In the genomic region with DNA sequence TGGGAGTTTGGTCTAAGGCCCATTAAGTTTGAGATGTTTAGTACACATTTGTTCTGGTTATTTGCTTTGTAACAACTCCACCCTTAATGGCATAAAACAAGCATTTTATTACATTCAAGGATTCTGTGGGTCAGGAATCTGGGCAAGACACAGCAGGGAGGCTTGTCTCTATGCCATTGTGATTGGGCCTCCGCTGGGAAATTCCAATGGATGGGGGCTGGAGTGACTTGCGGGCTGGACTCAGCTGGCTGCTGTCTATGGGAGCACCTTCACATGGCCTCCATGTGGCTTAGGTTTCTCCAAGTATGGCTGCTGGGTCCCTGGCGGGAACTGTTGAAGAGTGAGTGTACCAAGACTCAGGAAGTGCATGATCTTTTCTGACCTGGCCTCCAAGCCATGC, we compare ENCODE assay signal across 1 cellular context.
TF ChIP-seq lines count a peak whose summit lies in the region.

No MANE protein-coding gene starts in this region.

TF ChIP-seq in HEK293, 187 proteins besides CTCF, POLR2A, EP300 and RAD21 (continued from another document):
- TF ChIP-seq BCL11A (tag by site-specific recombination; IDR thresholded peaks at IDR 0.05; ENCODE audit: low read depth) (no peak), GLIS1 (tag by site-specific recombination; IDR thresholded peaks at IDR 0.05) (peak; percentile 50; the same call in 1 of the 2 replicates)
- TF ChIP-seq, protein P1, sequence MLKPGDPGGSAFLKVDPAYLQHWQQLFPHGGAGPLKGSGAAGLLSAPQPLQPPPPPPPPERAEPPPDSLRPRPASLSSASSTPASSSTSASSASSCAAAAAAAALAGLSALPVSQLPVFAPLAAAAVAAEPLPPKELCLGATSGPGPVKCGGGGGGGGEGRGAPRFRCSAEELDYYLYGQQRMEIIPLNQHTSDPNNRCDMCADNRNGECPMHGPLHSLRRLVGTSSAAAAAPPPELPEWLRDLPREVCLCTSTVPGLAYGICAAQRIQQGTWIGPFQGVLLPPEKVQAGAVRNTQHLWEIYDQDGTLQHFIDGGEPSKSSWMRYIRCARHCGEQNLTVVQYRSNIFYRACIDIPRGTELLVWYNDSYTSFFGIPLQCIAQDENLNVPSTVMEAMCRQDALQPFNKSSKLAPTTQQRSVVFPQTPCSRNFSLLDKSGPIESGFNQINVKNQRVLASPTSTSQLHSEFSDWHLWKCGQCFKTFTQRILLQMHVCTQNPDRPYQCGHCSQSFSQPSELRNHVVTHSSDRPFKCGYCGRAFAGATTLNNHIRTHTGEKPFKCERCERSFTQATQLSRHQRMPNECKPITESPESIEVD (tag by site-specific recombination; IDR thresholded peaks at IDR 0.05), result 0 out of 2 replicates have a peak, but pooled peaks have one; percentile 40
